26 cellular contexts compared by ENCODE assay signal in the genomic region with DNA sequence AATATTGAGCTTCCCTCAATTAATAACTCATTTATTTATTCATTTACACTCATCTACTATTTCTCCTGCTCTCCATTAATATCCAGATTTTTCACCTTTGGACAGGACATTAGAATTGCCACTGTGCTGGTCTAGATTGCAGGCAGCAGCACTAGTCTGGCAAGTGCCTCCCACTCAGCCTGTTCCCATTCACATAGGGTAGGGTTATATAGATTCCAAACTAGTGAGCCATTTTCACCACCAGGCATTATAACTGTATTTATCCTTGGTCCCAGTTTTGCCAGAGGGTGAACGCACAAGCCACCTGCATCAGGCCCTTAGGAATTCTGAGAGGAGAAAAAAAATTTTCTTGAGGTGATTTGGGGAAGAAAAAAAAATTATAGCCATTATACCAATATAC.
"Had no signal": no experiment of that assay in that cellular context is flagged by ENCODE, and none has a peak within 500 bp of the region (broad histone marks: within the 10 kb centered on the region; RNA-seq: fewer than 3 reads in every experiment).

No MANE protein-coding gene starts in this region.

- H3K79me2 ChIP-seq: hepatocyte had no signal

- H3K27me3 ChIP-seq: brain microvascular endothelial cell, gastroesophageal sphincter, hepatocyte, spleen, tibial nerve had no signal

- H3K4me2 ChIP-seq: hepatocyte had no signal

- H3K27ac ChIP-seq: brain microvascular endothelial cell, epithelial cell of prostate, gastroesophageal sphincter, hepatocyte, spleen, tibial nerve, WERI-Rb-1 had no signal

- FAIRE-seq: astrocyte, keratinocyte, TTC549 had no signal

- H3K36me3 ChIP-seq: brain microvascular endothelial cell, gastroesophageal sphincter, spleen, tibial nerve, WERI-Rb-1 had no signal

- ATAC-seq: activated CD4-positive, CD25-positive, alpha-beta regulatory T cell treated with anti-CD3 and anti-CD28 coated beads, Interleukin-2, amount 50 U/mL, for 24 hours; gastroesophageal sphincter; left cardiac atrium; left ventricle myocardium superior; right cardiac atrium had no signal

- H3K4me3 ChIP-seq: gastroesophageal sphincter, hepatocyte, spleen, tibial nerve had no signal

- DNase-seq: activated CD4-positive, alpha-beta T cell treated with anti-CD3 and anti-CD28 coated beads for 48 hours; activated CD4-positive, alpha-beta T cell treated with anti-CD3 and anti-CD28 coated beads, Interleukin-2, amount 50 U/mL, for 48 hours; activated CD8-positive, alpha-beta memory T cell treated with anti-CD3 and anti-CD28 coated beads, Interleukin-2, amount 50 U/mL, for 48 hours; activated gamma-delta T cell; activated naive CD4-positive, alpha-beta T cell treated with anti-CD3 and anti-CD28 coated beads, Interleukin-2, amount 10 ng/mL, durations not matched to agents 7 days and 5 days; activated naive CD8-positive, alpha-beta T cell treated with anti-CD3 and anti-CD28 coated beads, Interleukin-2, amount 10 ng/mL, durations not matched to agents 7 days and 5 days; activated T-cell treated with anti-CD3 and anti-CD28 coated beads, Interleukin-2, amount 50 U/mL, for 24 hours; amniotic stem cell; brain microvascular endothelial cell; central memory CD4-positive, alpha-beta T cell; left cardiac atrium; left ventricle myocardium superior; posterior cingulate gyrus; right cardiac atrium; spleen; stimulated activated naive CD4-positive, alpha-beta T cell; T-helper 9 cell; WERI-Rb-1 had no signal

- H2AFZ ChIP-seq: hepatocyte had no signal

- H3K4me1 ChIP-seq: spleen had no signal
